29 cellular contexts compared by ENCODE assay signal in the genomic region with DNA sequence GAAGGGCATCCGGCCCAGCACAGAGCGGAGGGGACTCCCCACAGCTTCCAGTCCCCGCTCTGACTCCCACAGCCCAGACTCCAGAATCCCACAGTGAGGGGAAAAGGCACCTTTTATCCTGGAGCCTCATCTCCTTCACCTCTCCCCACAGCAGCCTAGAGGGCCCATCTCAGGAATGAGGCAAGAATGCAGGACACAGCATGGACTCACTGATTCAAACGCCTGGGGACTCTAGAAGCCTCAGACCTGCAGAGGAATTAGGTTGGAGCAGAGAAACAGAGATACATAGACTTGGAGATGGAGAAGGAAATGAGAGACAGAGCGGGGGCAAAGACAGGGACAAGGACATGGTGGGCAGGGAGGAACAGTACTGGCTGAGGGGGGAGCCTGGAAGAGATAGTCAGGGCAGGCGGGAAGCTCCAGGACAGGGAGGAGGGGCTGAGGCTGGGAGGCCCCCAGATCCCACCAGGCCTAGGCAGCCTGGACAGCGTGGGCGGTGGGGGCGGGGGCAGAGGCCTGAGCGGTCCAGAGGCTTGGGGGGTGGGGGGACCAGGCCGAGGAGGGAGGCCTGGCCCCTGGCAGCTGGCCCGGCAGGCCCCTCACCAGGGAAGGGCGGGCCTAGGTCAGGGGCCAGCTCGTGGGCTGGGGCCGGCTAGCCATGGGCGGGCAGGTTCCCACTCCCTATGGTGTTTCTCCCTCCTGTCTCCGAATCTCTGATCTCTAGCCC. TPM values are rescaled to one million over a fixed set of nuclear protein-coding genes. Genes with fewer than 3 reads are reported as not detected.
DNase-seq lines count a peak whose midpoint lies in the region; FAIRE-seq and TF ChIP-seq lines count a peak whose summit lies in the region.
"Had no signal": no experiment of that assay in that cellular context is flagged by ENCODE, and none has a peak within 500 bp of the region (broad histone marks: within the 10 kb centered on the region; RNA-seq: fewer than 3 reads in every experiment).

No MANE protein-coding gene starts in this region.

- H4K91ac ChIP-seq in neuronal stem cell (ENCODE audit: low read depth, low read length, poor library complexity): no peak overlapping the region

- H3K27ac Mint-ChIP-seq in progenitor cell of endocrine pancreas: no peak overlapping the region

- peaks cover 4% of the 10 kb centered on the region for H3K79me1 ChIP-seq in neuronal stem cell (ENCODE audit: low read depth, low read length)

- peak overlapping the region; percentile 58 for H3K9ac ChIP-seq in NT2/D1 (ENCODE audit: insufficient read length, low read depth)
- H3K9ac ChIP-seq in kidney (ENCODE audit: low read length in 2 of 2): no peak overlapping the region
- H3K9ac ChIP-seq in neuronal stem cell (ENCODE audit: low read depth, low read length, poor library complexity): no peak overlapping the region
- H3K9ac ChIP-seq: BLaER1, GM23248 had no signal

- FAIRE-seq in kidney (lab: Jason Lieb, UNC): no peak
- FAIRE-seq: A204.1, G401.6, HTR-8/SVneo had no signal

- no peaks in the 10 kb centered on the region for H3K36me3 Mint-ChIP-seq in progenitor cell of endocrine pancreas (ENCODE audit: insufficient read depth)
- H3K36me3 Mint-ChIP-seq: CD4-positive, CD25-positive, alpha-beta regulatory T cell had no signal

- peak overlapping the region; percentile 77 for H2AK5ac ChIP-seq in neuronal stem cell (ENCODE audit: low read depth, low read length)

- H3K9me3 ChIP-seq in NT2/D1 (ENCODE audit: insufficient read depth, low read length) (no peaks in the 10 kb centered on the region), kidney (ENCODE audit: control insufficient read depth in 1 of 2, low read length in 2 of 2) (no peaks in the 10 kb centered on the region), neuronal stem cell (replicated peaks in 1 of 2; ENCODE audit: control insufficient read depth in 2 of 2, insufficient read depth in 1 of 2, low read depth in 1 of 2, low read length in 2 of 2) (no peaks in the 10 kb centered on the region)
- H3K9me3 ChIP-seq: BLaER1, MG63, Peyer's patch had no signal

- H3K4me1 Mint-ChIP-seq in progenitor cell of endocrine pancreas (ENCODE audit: low read depth): peaks cover 15% of the 10 kb centered on the region

- intact Hi-C loops in kidney (cut with DNase I): no loop called here

- H3K4me3 ChIP-seq in NT2/D1 (ENCODE audit: insufficient read length, low read depth) (no peak overlapping the region), kidney (ENCODE audit: low read length in 2 of 2) (no peak overlapping the region), neuronal stem cell (ENCODE audit: low read length in 2 of 2) (no peak overlapping the region)
- H3K4me3 ChIP-seq: BLaER1, GM23248, MG63, Peyer's patch, SK-N-MC had no signal

- H3K27me3 Mint-ChIP-seq in progenitor cell of endocrine pancreas: peaks cover 72% of the 10 kb centered on the region

- TF ChIP-seq CTCF in kidney (IDR thresholded peaks at IDR 0.05; ENCODE audit: borderline replicate concordance, extremely low read depth, insufficient read depth): no peak
- no peak for TF ChIP-seq CTCF in progenitor cell of endocrine pancreas (IDR thresholded peaks at IDR 0.05; ENCODE audit: unreplicated experiment)

- H3K27ac ChIP-seq in kidney (ENCODE audit: low read depth in 2 of 2, low read length in 2 of 2) (no peak overlapping the region), neuronal stem cell (replicated peaks; ENCODE audit: low read length) (no peak overlapping the region)
- H3K27ac ChIP-seq: BLaER1, GM23248, SK-N-MC had no signal

- no peak overlapping the region for H3K4ac ChIP-seq in neuronal stem cell (ENCODE audit: low read length)

- H3K23ac ChIP-seq in neuronal stem cell (ENCODE audit: low read depth, low read length, poor library complexity): no peak overlapping the region

- DNase-seq in ELF-1 (ENCODE audit: low read depth, low spot score): peak; percentile 54
- no peak for DNase-seq in NT2/D1 (ENCODE audit: low read depth, low spot score)
- peak; percentile 43 for DNase-seq in kidney
- no peak for DNase-seq in neuronal stem cell (ENCODE audit: low spot score)
- no peak for DNase-seq in NCI-H2196 (lab: John Stamatoyannopoulos, UW; ENCODE audit: unreplicated experiment)
- no peak for DNase-seq in NCI-H2171 (lab: John Stamatoyannopoulos, UW)
- no peak for DNase-seq in NCI-H345 (lab: John Stamatoyannopoulos, UW)
- no peak for DNase-seq in progenitor cell of endocrine pancreas (ENCODE audit: low spot score, unreplicated experiment)
- DNase-seq: CD4-positive, CD25-positive, alpha-beta regulatory T cell; GM23248; HCEC 1CT; KBM-7; MG63; NCI-H1105 treated with DMSO at 0.1 percent for 48 hours; NCI-H146; NCI-H1930; NCI-H2107; NCI-H526 treated with DMSO at 0.1 percent for 48 hours; OCI-M1; Peyer's patch; SHP77 treated with DMSO at 0.1 percent for 48 hours had no signal

- H4K8ac ChIP-seq in neuronal stem cell (ENCODE audit: low read depth, low read length): no peak overlapping the region

- H2BK120ac ChIP-seq in neuronal stem cell (ENCODE audit: low read depth, low read length): no peak overlapping the region

- no CpG with 5 or more reads among the region's 17 CpGs for WGBS in neuronal stem cell (ENCODE audit: extremely low coverage in 2 of 2, insufficient read length in 2 of 2, insufficient replicate concordance in 1 of 2), 2 donors

- no peak overlapping the region for H3K4me2 ChIP-seq in neuronal stem cell (ENCODE audit: insufficient read depth, low read length, poor library complexity, severe bottlenecking)
- H3K4me2 ChIP-seq: BLaER1 had no signal

- no peak overlapping the region for H2AFZ ChIP-seq in neuronal stem cell (ENCODE audit: low read length)
- H2AFZ ChIP-seq: GM23248 had no signal

- H3K4me1 ChIP-seq in NT2/D1 (ENCODE audit: insufficient read depth, insufficient read length): peaks cover 49% of the 10 kb centered on the region
- H3K4me1 ChIP-seq in kidney (ENCODE audit: control insufficient read depth in 1 of 2, insufficient read depth in 1 of 2, low read depth in 1 of 2, low read length in 2 of 2): peaks cover 0 to 4% of the 10 kb centered on the region in 2 donors
- peaks cover 58 to 61% of the 10 kb centered on the region in 2 donors for H3K4me1 ChIP-seq in neuronal stem cell (ENCODE audit: control insufficient read depth in 2 of 2, insufficient read depth in 1 of 2, low read depth in 1 of 2, low read length in 2 of 2)
- H3K4me1 ChIP-seq: BLaER1 had no signal

- peak overlapping the region; percentile 32 for H3K18ac ChIP-seq in neuronal stem cell (ENCODE audit: low read length)

- peak overlapping the region; percentile 33 for H2BK12ac ChIP-seq in neuronal stem cell (ENCODE audit: low read length)

- peak overlapping the region; percentile 51 for H2BK15ac ChIP-seq in neuronal stem cell (ENCODE audit: low read length)

- no peaks in the 10 kb centered on the region for H3K9me3 Mint-ChIP-seq in progenitor cell of endocrine pancreas (ENCODE audit: low read depth)

- H3K4me3 Mint-ChIP-seq in progenitor cell of endocrine pancreas (ENCODE audit: low read depth): no peak overlapping the region
- H3K4me3 Mint-ChIP-seq: CD4-positive, CD25-positive, alpha-beta regulatory T cell had no signal

- H3K27me3 ChIP-seq in NT2/D1 (ENCODE audit: insufficient read depth, insufficient read length) (peaks cover 5% of the 10 kb centered on the region), neuronal stem cell (ENCODE audit: control insufficient read depth in 3 of 3, insufficient read depth in 3 of 3, low read depth in 1 of 3, low read length in 3 of 3) (no peaks in the 10 kb centered on the region)
- H3K27me3 ChIP-seq: MG63 had no signal

- H3K14ac ChIP-seq in neuronal stem cell (ENCODE audit: low read length): no peak overlapping the region

- H2BK5ac ChIP-seq in neuronal stem cell (ENCODE audit: low read length): no peak overlapping the region

- H3K36me3 ChIP-seq in NT2/D1 (ENCODE audit: insufficient read depth, insufficient read length, low read length) (no peaks in the 10 kb centered on the region), kidney (ENCODE audit: control insufficient read depth in 1 of 2, insufficient read depth in 2 of 2, low read length in 2 of 2) (no peaks in the 10 kb centered on the region), neuronal stem cell (replicated peaks in 1 of 2; ENCODE audit: control insufficient read depth in 2 of 2, insufficient read depth in 2 of 2, low read length in 2 of 2) (peaks cover 3 to 75% of the 10 kb centered on the region in 2 donors)
- H3K36me3 ChIP-seq: BLaER1, MG63, Peyer's patch had no signal

RNA-seq across cellular contexts. Expression of a gene that starts 15.8 kb away (rescaled TPM):
- total RNA-seq in kidney: 3.7 TPM
- polyA plus RNA-seq in kidney (ENCODE audit: insufficient read depth, low read depth, low replicate concordance): 1.7 TPM
- polyA plus RNA-seq in neuronal stem cell (2013, experiment 1 of 2): 127 TPM
- 126 TPM for polyA plus RNA-seq in neuronal stem cell (2013, experiment 2 of 2)
- total RNA-seq in progenitor cell of endocrine pancreas: 2.3 and 2.7 TPM in 2 replicates
- total RNA-seq: CD4-positive, CD25-positive, alpha-beta regulatory T cell; GM23248; LHCN-M2; NCI-H460 had no signal
- polyA plus RNA-seq: AG04450; CD4-positive, CD25-positive, alpha-beta regulatory T cell; GM23248 had no signal

RNA-seq across cellular contexts. Expression of a gene that starts 38.1 kb away (rescaled TPM):
- total RNA-seq in kidney (21.9 TPM), progenitor cell of endocrine pancreas (29.3 and 30.5 TPM in 2 replicates)
- polyA plus RNA-seq in kidney (ENCODE audit: insufficient read depth, low read depth, low replicate concordance): 73.8 TPM
- 53.6 TPM for polyA plus RNA-seq in neuronal stem cell (2013, experiment 1 of 2)
- 52.2 TPM for polyA plus RNA-seq in neuronal stem cell (2013, experiment 2 of 2)

RNA-seq across cellular contexts. Expression of a gene that starts 46.5 kb away (rescaled TPM):
- total RNA-seq in kidney: 92.0 TPM
- polyA plus RNA-seq in kidney (ENCODE audit: insufficient read depth, low read depth, low replicate concordance): 175 TPM
- polyA plus RNA-seq in neuronal stem cell (2013, experiment 1 of 2): 135 TPM
- 139 TPM for polyA plus RNA-seq in neuronal stem cell (2013, experiment 2 of 2)
- 101 and 102 TPM in 2 replicates for total RNA-seq in progenitor cell of endocrine pancreas

RNA-seq across cellular contexts. Expression of a gene that starts 51.0 kb away (rescaled TPM):
- 0.22 TPM for total RNA-seq in kidney
- 2.7 TPM for polyA plus RNA-seq in kidney (ENCODE audit: insufficient read depth, low read depth, low replicate concordance)
- polyA plus RNA-seq in neuronal stem cell (2013, experiment 1 of 2): 18.0 TPM
- 16.3 TPM for polyA plus RNA-seq in neuronal stem cell (2013, experiment 2 of 2)
- total RNA-seq in progenitor cell of endocrine pancreas: 4.0 and 4.5 TPM in 2 replicates
- total RNA-seq: GM23248, NCI-H460 had no signal
- polyA plus RNA-seq: AG04450, GM23248 had no signal

RNA-seq across cellular contexts. Expression of a gene that starts 55.1 kb away (rescaled TPM):
- total RNA-seq in kidney (not detected), progenitor cell of endocrine pancreas (8.5 and 12.0 TPM in 2 replicates)
- polyA plus RNA-seq in kidney (ENCODE audit: insufficient read depth, low read depth, low replicate concordance): not detected
- 19.3 TPM for polyA plus RNA-seq in neuronal stem cell (2013, experiment 1 of 2)
- polyA plus RNA-seq in neuronal stem cell (2013, experiment 2 of 2): 19.1 TPM
- total RNA-seq: CD4-positive, CD25-positive, alpha-beta regulatory T cell; NCI-H460 had no signal
- polyA plus RNA-seq: AG04450; CD4-positive, CD25-positive, alpha-beta regulatory T cell; GM23248 had no signal

Comparison
In these comparisons a context has a peak if more than half of its experiments do, and no peak if none do; other contexts are left out.
1. DNase-seq: peak in ELF-1 (single experiment) and kidney (single experiment); none in NT2/D1 (single experiment), neuronal stem cell (single experiment), NCI-H2196 (single experiment), NCI-H2171 (single experiment), NCI-H345 (single experiment) and progenitor cell of endocrine pancreas (single experiment).